ENCODE assay signal across 8 cellular contexts in genomic region chr2:238060096-238060541, GRCh38. TPM values are rescaled to one million over a fixed set of nuclear protein-coding genes. Genes with fewer than 3 reads are reported as not detected.
DNase-seq lines count a peak whose midpoint lies in the region; ATAC-seq and TF ChIP-seq lines count a peak whose summit lies in the region.

No MANE protein-coding gene starts in this region.

- DNase-seq in cardiac muscle cell (ENCODE audit: low read depth in 1 of 2, low spot score in 1 of 2) (no peak), left cardiac atrium (no peak), SK-N-MC (ENCODE audit: low read depth, low spot score) (no peak), fibroblast of gingiva (ENCODE audit: low read depth) (peak; percentile 5), putamen (ENCODE audit: low spot score) (peak; percentile 16), kidney glomerular epithelial cell (lab: John Stamatoyannopoulos, UW) (no peak)
- DNase-seq in activated CD4-positive, alpha-beta T cell treated with anti-CD3 and anti-CD28 coated beads, Interleukin-2, amount 50 U/mL, for 4 hours, result no peak

- peaks cover 4% of the 10 kb centered on the region for H3K4me1 ChIP-seq in cardiac muscle cell (ENCODE audit: low read depth)

- H3K4me3 ChIP-seq in cardiac muscle cell (peak overlapping the region; percentile 72), SK-N-MC (peak overlapping the region; percentile 96)

- no peaks in the 10 kb centered on the region for H3K9me3 ChIP-seq in cardiac muscle cell (ENCODE audit: low read depth)
- no peaks in the 10 kb centered on the region for H3K9me3 ChIP-seq in SK-N-MC (ENCODE audit: low read depth, low read length)

- ATAC-seq in left cardiac atrium (no peak), GM21619 (IDR thresholded peaks at IDR 0.05; ENCODE audit: unreplicated experiment) (no peak)

- H3K27me3 ChIP-seq in cardiac muscle cell, result no peaks in the 10 kb centered on the region

- intact Hi-C loops in left cardiac atrium (cut with DNase I), result no loop called here

- peak overlapping the region; percentile 98 for H3K9ac ChIP-seq in SK-N-MC (ENCODE audit: insufficient read length)

- TF ChIP-seq CTCF in cardiac muscle cell (IDR thresholded peaks at IDR 0.05; ENCODE audit: low read depth, low read length), result no peak

- H3K36me3 ChIP-seq in cardiac muscle cell (peaks cover 5% of the 10 kb centered on the region), SK-N-MC (ENCODE audit: insufficient read depth, low read length) (peaks cover 13% of the 10 kb centered on the region)

- peak overlapping the region; percentile 93 for H3K27ac ChIP-seq in cardiac muscle cell
- H3K27ac ChIP-seq in SK-N-MC, result peak overlapping the region; percentile 84

RNA-seq across cellular contexts. Expression of gene SCLY, which starts 0.7 kb away (rescaled TPM):
- total RNA-seq in cardiac muscle cell (16.6 and 19.7 TPM in 2 replicates), left cardiac atrium (10 to 100 TPM in 1 of 2 donors, 1 to 10 TPM in 1; 9.6 to 10.9 TPM)
- polyA plus RNA-seq in cardiac muscle cell, result 25.2 and 28.1 TPM in 2 replicates

RNA-seq across cellular contexts. Expression of gene ESPNL, which starts 40.0 kb away (rescaled TPM):
- total RNA-seq in cardiac muscle cell (4.3 and 8.5 TPM in 2 replicates), left cardiac atrium (under 1 TPM; 0.15 to 0.26 TPM)
- polyA plus RNA-seq in cardiac muscle cell, result 3.7 and 5.3 TPM in 2 replicates

Comparison
In these comparisons a context has a peak if more than half of its experiments do, and no peak if none do; other contexts are left out.
1. DNase-seq: peak in fibroblast of gingiva (single experiment) and putamen (single experiment); none in cardiac muscle cell (0 of 2), left cardiac atrium (single experiment), SK-N-MC (single experiment), kidney glomerular epithelial cell (single experiment) and activated CD4-positive, alpha-beta T cell treated with anti-CD3 and anti-CD28 coated beads, Interleukin-2, amount 50 U/mL, for 4 hours (0 of 2).